In the genomic region with DNA sequence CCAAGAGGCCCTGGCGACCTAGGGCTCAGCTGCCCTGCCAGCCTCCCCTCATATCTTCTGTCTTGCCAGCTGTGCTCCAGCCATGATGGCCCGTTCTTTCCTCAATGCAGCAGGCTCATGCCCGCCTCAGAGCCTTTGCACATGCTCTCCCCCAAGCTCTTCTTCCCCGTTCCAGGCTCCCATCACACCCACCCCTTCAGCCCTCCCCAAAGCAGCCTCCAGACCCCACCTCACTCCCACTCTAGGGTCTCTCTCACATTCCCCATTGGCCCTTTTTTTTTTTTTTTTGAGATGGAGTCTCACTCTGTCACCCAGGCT, we compare ENCODE assay signal across 20 cellular contexts. TPM values are rescaled to one million over a fixed set of nuclear protein-coding genes. Genes with fewer than 3 reads are reported as not detected.
DNase-seq lines count a peak whose midpoint lies in the region; ATAC-seq and TF ChIP-seq lines count a peak whose summit lies in the region.
"Had no signal": no experiment of that assay in that cellular context is flagged by ENCODE, and none has a peak within 500 bp of the region (broad histone marks: within the 10 kb centered on the region; RNA-seq: fewer than 3 reads in every experiment).

No MANE protein-coding gene starts in this region.

- no peak overlapping the region for H2BK12ac ChIP-seq in mesenchymal stem cell (ENCODE audit: low read length in 2 of 2)

- H3K36me3 Mint-ChIP-seq in MCF 10A (ENCODE audit: insufficient read depth, unreplicated experiment) (peaks cover 7% of the 10 kb centered on the region), GM23338 (ENCODE audit: low read depth) (peaks cover 49% of the 10 kb centered on the region)
- H3K36me3 Mint-ChIP-seq: CD14-positive monocyte had no signal

- H3K9ac ChIP-seq in mesenchymal stem cell (ENCODE audit: low read length) = no peak overlapping the region

- H3F3A ChIP-seq in GM23338 (replicated peaks; ENCODE audit: low read depth) (peaks cover 5% of the 10 kb centered on the region), PC-9 (ENCODE audit: insufficient read depth, low read depth) (no peaks in the 10 kb centered on the region)

- CTCF ChIA-PET in MCF 10A (lab: Yijun Ruan, JAX) = interaction anchor here (1.2 kb wide), 1 partner anchor 11 kb away, joined by 4 read pairs; no protein-coding TSS in a partner anchor
- CTCF ChIA-PET in PC-9 (lab: Charles Lee) = interaction anchor here (0.6 to 0.7 kb wide), 2 partner anchors 52 to 254 kb away, joined by 3 to 4 read pairs; partner anchors contain the start of gene ZNF574

- H3K4me1 ChIP-seq in breast epithelium = no peaks in the 10 kb centered on the region
- no peaks in the 10 kb centered on the region for H3K4me1 ChIP-seq in GM23338 (ENCODE audit: insufficient read depth)
- no peaks in the 10 kb centered on the region for H3K4me1 ChIP-seq in PC-9 (replicated peaks; ENCODE audit: insufficient read depth)
- no peaks in the 10 kb centered on the region for H3K4me1 ChIP-seq in mesenchymal stem cell (ENCODE audit: control insufficient read depth, insufficient read depth, low read depth, low read length)

- DNase-seq in MCF 10A (ENCODE audit: unreplicated experiment) (no peak), breast epithelium (ENCODE audit: low spot score in 2 of 2) (no peak), GM23338 (ENCODE audit: low spot score) (no peak), PC-9 (no peak), mesenchymal stem cell (no peak), SW480 (ENCODE audit: low spot score) (no peak), SIG-M5 (lab: John Stamatoyannopoulos, UW) (no peak)
- DNase-seq: GF-D8, NCI-H1092 treated with DMSO at 0.1 percent for 48 hours, NCI-H146, NCI-H2029 treated with DMSO at 0.1 percent for 48 hours, NCI-H2171, NCI-H345, NCI-H524 treated with DMSO at 0.1 percent for 48 hours, SHP77 treated with DMSO at 0.1 percent for 48 hours had no signal

- ATAC-seq in GM23338 (no peak), HG02938 (IDR thresholded peaks at IDR 0.05; ENCODE audit: unreplicated experiment) (no peak)

- H3K9me3 Mint-ChIP-seq in MCF 10A (ENCODE audit: unreplicated experiment) = no peaks in the 10 kb centered on the region
- H3K9me3 Mint-ChIP-seq in GM23338 = no peaks in the 10 kb centered on the region

- intact Hi-C loops in MCF 10A (cut with micrococcal nuclease) = no loop called here
- intact Hi-C loops in breast epithelium (cut with DNase I; ENCODE audit: low total_unique reads) = no loop called here
- intact Hi-C loops in PC-9 (cut with micrococcal nuclease; ENCODE audit: unreplicated experiment) = loop anchor here (1.0 kb wide), 1 partner anchor 11 kb away; no protein-coding TSS in a partner anchor

- H3K9me2 ChIP-seq in GM23338 (ENCODE audit: insufficient read depth) (no peaks in the 10 kb centered on the region; the same call in 1 of the 2 replicates), PC-9 (ENCODE audit: insufficient read depth) (no peaks in the 10 kb centered on the region)

- BruUV-seq in MCF 10A (replicated peaks; lab: Mats Ljungman, UMichigan) (no TSS peak), PC-9 (replicated peaks; lab: Mats Ljungman, UMichigan) (no TSS peak)

- H3K9me3 ChIP-seq in breast epithelium = no peaks in the 10 kb centered on the region
- no peaks in the 10 kb centered on the region for H3K9me3 ChIP-seq in PC-9 (ENCODE audit: insufficient read depth, low read depth)
- H3K9me3 ChIP-seq in mesenchymal stem cell (ENCODE audit: control insufficient read depth, low read length) = no peaks in the 10 kb centered on the region

- H3K23ac ChIP-seq in mesenchymal stem cell (ENCODE audit: low read length in 2 of 2) = no peak overlapping the region

- H3K27me3 Mint-ChIP-seq in MCF 10A (ENCODE audit: insufficient read depth, unreplicated experiment) (peaks cover 22% of the 10 kb centered on the region), GM23338 (ENCODE audit: insufficient read depth, low read depth, poor library complexity) (peaks cover 6% of the 10 kb centered on the region)

- H3K27ac ChIP-seq in breast epithelium = no peak overlapping the region
- no peak overlapping the region for H3K27ac ChIP-seq in GM23338 (ENCODE audit: low read depth)
- H3K27ac ChIP-seq in PC-9 = no peak overlapping the region
- no peak overlapping the region for H3K27ac ChIP-seq in mesenchymal stem cell (ENCODE audit: low read length, poor library complexity, severe bottlenecking)

- H2BK120ac ChIP-seq in mesenchymal stem cell (ENCODE audit: low read depth, low read length) = no peak overlapping the region

- no peak overlapping the region for H3K4me2 ChIP-seq in GM23338
- no peak overlapping the region for H3K4me2 ChIP-seq in PC-9
- H3K4me2 ChIP-seq in mesenchymal stem cell (ENCODE audit: low read length, poor library complexity, severe bottlenecking) = no peak overlapping the region

- H3K14ac ChIP-seq in mesenchymal stem cell (ENCODE audit: low read length in 2 of 2) = no peak overlapping the region

- H3K4ac ChIP-seq in mesenchymal stem cell (ENCODE audit: low read depth in 1 of 2, low read length in 2 of 2) = no peak overlapping the region

- POLR2A ChIA-PET in MCF 10A (lab: Yijun Ruan, JAX) (no interaction called here), PC-9 (lab: Charles Lee; ENCODE audit: unreplicated experiment) (no interaction called here)

- no peak overlapping the region for H2AK5ac ChIP-seq in mesenchymal stem cell (ENCODE audit: low read length, severe bottlenecking)

- H3K27ac Mint-ChIP-seq in MCF 10A (ENCODE audit: low read depth, unreplicated experiment) = no peak overlapping the region
- H3K27ac Mint-ChIP-seq in GM23338 = peak overlapping the region; percentile 62; the same call in 1 of the 2 replicates
- H3K27ac Mint-ChIP-seq: CD14-positive monocyte had no signal

- H3K4me1 Mint-ChIP-seq in MCF 10A (ENCODE audit: insufficient read depth, unreplicated experiment) (peaks cover 10% of the 10 kb centered on the region), GM23338 (peaks cover 12% of the 10 kb centered on the region)
- H3K4me1 Mint-ChIP-seq: CD14-positive monocyte had no signal

- H4K91ac ChIP-seq in mesenchymal stem cell (ENCODE audit: low read length) = peak overlapping the region; percentile 32

- no peak overlapping the region for H3K4me3 Mint-ChIP-seq in MCF 10A (ENCODE audit: unreplicated experiment)
- no peak overlapping the region for H3K4me3 Mint-ChIP-seq in GM23338
- H3K4me3 Mint-ChIP-seq: CD14-positive monocyte had no signal

- no peak overlapping the region for H3K4me3 ChIP-seq in breast epithelium
- no peak overlapping the region for H3K4me3 ChIP-seq in GM23338
- H3K4me3 ChIP-seq in PC-9 = no peak overlapping the region
- no peak overlapping the region for H3K4me3 ChIP-seq in mesenchymal stem cell (ENCODE audit: insufficient read depth in 1 of 2, low read depth in 1 of 2, low read length in 2 of 2)

- TF ChIP-seq CTCF in MCF 10A (IDR thresholded peaks at IDR 0.05; ENCODE audit: unreplicated experiment) = peak; percentile 1
- no peak for TF ChIP-seq CTCF in breast epithelium (IDR thresholded peaks at IDR 0.05)
- no peak for TF ChIP-seq CTCF in GM23338 (conservative IDR thresholded peaks at IDR 0.05; ENCODE audit: low read depth in 2 of 2)
- 0 out of 2 replicates have a peak, but pooled peaks have one; percentile 20 for TF ChIP-seq CTCF in PC-9 (conservative IDR thresholded peaks at IDR 0.05)

- no peak overlapping the region for H2BK15ac ChIP-seq in mesenchymal stem cell (ENCODE audit: low read depth, poor library complexity, severe bottlenecking)

- H2AFZ ChIP-seq in GM23338 (no peak overlapping the region), PC-9 (no peak overlapping the region), mesenchymal stem cell (ENCODE audit: low read depth, low read length) (no peak overlapping the region)

- H4K20me1 ChIP-seq in GM23338 (replicated peaks; ENCODE audit: insufficient read depth) = no peaks in the 10 kb centered on the region; the same call in none of the 2 replicates
- H4K20me1 ChIP-seq in PC-9 (ENCODE audit: insufficient read depth) = no peaks in the 10 kb centered on the region

- H3K27me3 ChIP-seq in breast epithelium (no peaks in the 10 kb centered on the region), GM23338 (ENCODE audit: insufficient read depth) (no peaks in the 10 kb centered on the region), PC-9 (ENCODE audit: insufficient read depth, low read depth) (peaks cover 25% of the 10 kb centered on the region; the same call in 1 of the 2 replicates), mesenchymal stem cell (ENCODE audit: control insufficient read depth in 1 of 2, insufficient read depth in 1 of 2, low read length in 2 of 2) (peaks cover 42 to 58% of the 10 kb centered on the region in 2 experiments)

- H3K18ac ChIP-seq in mesenchymal stem cell (ENCODE audit: low read depth in 1 of 2, low read length in 2 of 2) = no peak overlapping the region

- no peak overlapping the region for H4K8ac ChIP-seq in mesenchymal stem cell (ENCODE audit: low read length)

- H3K36me3 ChIP-seq in breast epithelium (no peaks in the 10 kb centered on the region), GM23338 (ENCODE audit: insufficient read depth) (no peaks in the 10 kb centered on the region), PC-9 (ENCODE audit: low read depth) (no peaks in the 10 kb centered on the region), mesenchymal stem cell (ENCODE audit: control insufficient read depth in 1 of 2, insufficient read depth in 2 of 2, low read depth in 1 of 2, low read length in 2 of 2) (no peaks in the 10 kb centered on the region)

- no peaks in the 10 kb centered on the region for H3K79me1 ChIP-seq in mesenchymal stem cell (replicated peaks; ENCODE audit: low read length, poor library complexity, severe bottlenecking)

- WGBS in mesenchymal stem cell = 73% methylated on average over 4 of the region's 4 CpGs

- no peak for TF ChIP-seq POLR2A in breast epithelium (IDR thresholded peaks at IDR 0.05)

- H3K79me2 ChIP-seq in GM23338 (replicated peaks; ENCODE audit: insufficient read depth) (no peaks in the 10 kb centered on the region), PC-9 (ENCODE audit: low read depth) (no peaks in the 10 kb centered on the region)

- H2BK5ac ChIP-seq in mesenchymal stem cell (ENCODE audit: low read depth, low read length, poor library complexity, severe bottlenecking) = no peak overlapping the region

RNA-seq across cellular contexts. Expression of gene ATP1A3, which starts 29.9 kb away (rescaled TPM):
- total RNA-seq in MCF 10A (2022) = not detected in 2 replicates
- total RNA-seq in breast epithelium = not detected
- total RNA-seq in GM23338 (2014; rRNA removed; shearing (Covaris generic)) = 33.1 and 37.3 TPM in 2 replicates
- polyA plus RNA-seq in GM23338 (2016; fragmentation: Nextera tagmentation; extraction: Ambion mirVana) = 11.0 and 11.5 TPM in 2 replicates
- total RNA-seq in PC-9 (2021) = not detected in 2 replicates
- polyA plus RNA-seq in mesenchymal stem cell (2013, experiment 1 of 2) = 0.08 TPM
- 0.11 TPM for polyA plus RNA-seq in mesenchymal stem cell (2013, experiment 2 of 2)
- polyA plus RNA-seq: AG04450 had no signal

RNA-seq across cellular contexts. Expression of gene GRIK5, which starts 46.1 kb away (rescaled TPM):
- total RNA-seq in MCF 10A (2022) (1.6 and 1.8 TPM in 2 replicates), breast epithelium (1 to 10 TPM in 2 of 3 donors, not detected in 1; 1.6 to 1.9 TPM), PC-9 (2021) (0.96 and 1.1 TPM in 2 replicates)
- total RNA-seq in GM23338 (2014; rRNA removed; shearing (Covaris generic)) = 34.3 and 42.5 TPM in 2 replicates
- 5.1 and 6.2 TPM in 2 replicates for polyA plus RNA-seq in GM23338 (2016; fragmentation: Nextera tagmentation; extraction: Ambion mirVana)
- 0.12 TPM for polyA plus RNA-seq in mesenchymal stem cell (2013, experiment 1 of 2)
- polyA plus RNA-seq in mesenchymal stem cell (2013, experiment 2 of 2) = 0.07 TPM
- total RNA-seq: HepG2, RPMI7951 had no signal
- polyA plus RNA-seq: HepG2 had no signal

RNA-seq across cellular contexts. Expression of gene ZNF574, which starts 52.1 kb away (rescaled TPM):
- total RNA-seq in MCF 10A (2022) (12.2 and 13.5 TPM in 2 replicates), breast epithelium (10 to 100 TPM; 13.8 to 19.2 (median 15.1) TPM), PC-9 (2021) (19.4 and 21.6 TPM in 2 replicates)
- 50.8 and 61.2 TPM in 2 replicates for total RNA-seq in GM23338 (2014; rRNA removed; shearing (Covaris generic))
- polyA plus RNA-seq in GM23338 (2016; fragmentation: Nextera tagmentation; extraction: Ambion mirVana) = 18.7 and 19.4 TPM in 2 replicates
- polyA plus RNA-seq in mesenchymal stem cell (2013, experiment 1 of 2) = 6.0 TPM
- 6.3 TPM for polyA plus RNA-seq in mesenchymal stem cell (2013, experiment 2 of 2)

Comparison
In these comparisons a context has a peak if more than half of its experiments do, and no peak if none do; other contexts are left out.
1. CTCF ChIP-seq: peak in MCF 10A (single experiment) and PC-9 (single experiment); none in breast epithelium (0 of 3) and GM23338 (0 of 2).
2. RNA of gene ATP1A3, which starts 29.9 kb away (total RNA-seq): 33.1 to 37.3 TPM in GM23338; not detected in PC-9, not detected in MCF 10A and not detected in breast epithelium; every median in the first group is over 10 times any median in the second.
3. RNA of gene GRIK5, which starts 46.1 kb away (total RNA-seq): 34.3 to 42.5 TPM in GM23338; 1.6 to 1.8 TPM in MCF 10A, 1.6 to 1.9 TPM in breast epithelium and 0.96 to 1.1 TPM in PC-9; every median in the first group is over 10 times any median in the second.